In the genomic region with DNA sequence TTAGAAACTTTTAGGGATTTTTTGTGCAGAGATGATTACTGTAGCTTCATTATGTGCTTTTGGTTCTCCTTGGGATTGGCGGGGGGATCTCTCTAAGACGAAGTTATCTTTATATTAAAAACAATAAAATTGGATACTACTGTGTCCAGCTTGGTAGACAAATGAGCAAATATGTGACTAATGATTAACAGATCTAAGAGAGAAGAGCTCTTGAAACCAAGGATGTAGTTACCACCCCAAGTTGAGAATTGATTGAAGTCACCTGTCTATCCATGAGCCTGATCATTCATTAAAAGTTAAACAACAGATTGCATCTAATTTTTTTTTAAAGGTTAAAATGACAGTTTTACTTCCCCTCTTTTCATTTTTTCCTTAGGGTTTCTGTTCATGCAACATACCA, we compare ENCODE assay signal across 18 cellular contexts.
"Had no signal": no experiment of that assay in that cellular context is flagged by ENCODE, and none has a peak within 500 bp of the region (broad histone marks: within the 10 kb centered on the region; RNA-seq: fewer than 3 reads in every experiment).

No MANE protein-coding gene starts in this region.

- H3K4me3 Mint-ChIP-seq: activated T-helper 17 cell treated with anti-CD3 and anti-CD28 coated beads, Interleukin-2, amount 50 U/mL, for 72 hours; nephron progenitor cell; stimulated activated naive B cell treated with anti-CD40 and anti-IgM and Interleukin-4, amounts not matched to agents 10 μg/mL and 1 μg/mL and 100 μg/mL, for 72 hours; T-helper 1 cell treated with Interleukin-12 subunit alpha and Interleukin-12 subunit beta and Interleukin-4 antibody, amounts not matched to agents 30 μg/mL and 1 μg/mL, for 36 hours had no signal

- H3K9me3 ChIP-seq: adrenal gland, esophagus muscularis mucosa, gastroesophageal sphincter, heart left ventricle, left ventricle myocardium inferior, spleen had no signal

- H3K27me3 Mint-ChIP-seq: activated T-helper 17 cell treated with anti-CD3 and anti-CD28 coated beads, Interleukin-2, amount 50 U/mL, for 72 hours; stimulated activated naive B cell treated with anti-CD40 and anti-IgM and Interleukin-4, amounts not matched to agents 10 μg/mL and 1 μg/mL and 100 μg/mL, for 72 hours had no signal

- H3K4me1 ChIP-seq: adrenal gland, esophagus muscularis mucosa, gastroesophageal sphincter, heart left ventricle, left ventricle myocardium inferior had no signal

- ATAC-seq: activated T-helper 17 cell treated with anti-CD3 and anti-CD28 coated beads, Interleukin-2, amount 50 U/mL, for 72 hours; gastroesophageal sphincter; heart left ventricle; stimulated activated naive B cell treated with anti-CD40 and anti-IgM and Interleukin-4, amounts not matched to agents 10 μg/mL and 1 μg/mL and 100 μg/mL, for 72 hours had no signal

- H3K27me3 ChIP-seq: adrenal gland, esophagus muscularis mucosa, gastroesophageal sphincter, heart left ventricle, spleen had no signal

- DNase-seq: activated CD4-positive, alpha-beta T cell treated with anti-CD3 and anti-CD28 coated beads, Interleukin-2, amount 50 U/mL, for 4 hours; activated naive CD4-positive, alpha-beta T cell treated with Interleukin-2 at 50 U/mL for 16 hours; adrenal gland; effector CD4-positive, alpha-beta T cell; heart left ventricle; left ventricle myocardium inferior; mammary epithelial cell; midbrain; nephron progenitor cell; nucleus accumbens; posterior cingulate gyrus; spleen; stimulated activated naive B cell treated with anti-CD40 and anti-IgM and Interleukin-4, amounts not matched to agents 10 μg/mL and 1 μg/mL and 100 μg/mL, for 72 hours; WERI-Rb-1 had no signal

- H3K4me3 ChIP-seq: adrenal gland, esophagus muscularis mucosa, gastroesophageal sphincter, heart left ventricle, left ventricle myocardium inferior, spleen had no signal

- H3K27ac Mint-ChIP-seq: activated T-helper 17 cell treated with anti-CD3 and anti-CD28 coated beads, Interleukin-2, amount 50 U/mL, for 72 hours; nephron progenitor cell; stimulated activated naive B cell treated with anti-CD40 and anti-IgM and Interleukin-4, amounts not matched to agents 10 μg/mL and 1 μg/mL and 100 μg/mL, for 72 hours; T-helper 1 cell treated with Interleukin-12 subunit alpha and Interleukin-12 subunit beta and Interleukin-4 antibody, amounts not matched to agents 30 μg/mL and 1 μg/mL, for 36 hours had no signal

- H3K9me3 Mint-ChIP-seq: activated T-helper 17 cell treated with anti-CD3 and anti-CD28 coated beads, Interleukin-2, amount 50 U/mL, for 72 hours; nephron progenitor cell; stimulated activated naive B cell treated with anti-CD40 and anti-IgM and Interleukin-4, amounts not matched to agents 10 μg/mL and 1 μg/mL and 100 μg/mL, for 72 hours; T-helper 1 cell treated with Interleukin-12 subunit alpha and Interleukin-12 subunit beta and Interleukin-4 antibody, amounts not matched to agents 30 μg/mL and 1 μg/mL, for 36 hours had no signal

- H3K27ac ChIP-seq: adrenal gland, esophagus muscularis mucosa, gastroesophageal sphincter, heart left ventricle, left ventricle myocardium inferior, spleen, WERI-Rb-1 had no signal
